21 cellular contexts compared by ENCODE assay signal in the genomic region with DNA sequence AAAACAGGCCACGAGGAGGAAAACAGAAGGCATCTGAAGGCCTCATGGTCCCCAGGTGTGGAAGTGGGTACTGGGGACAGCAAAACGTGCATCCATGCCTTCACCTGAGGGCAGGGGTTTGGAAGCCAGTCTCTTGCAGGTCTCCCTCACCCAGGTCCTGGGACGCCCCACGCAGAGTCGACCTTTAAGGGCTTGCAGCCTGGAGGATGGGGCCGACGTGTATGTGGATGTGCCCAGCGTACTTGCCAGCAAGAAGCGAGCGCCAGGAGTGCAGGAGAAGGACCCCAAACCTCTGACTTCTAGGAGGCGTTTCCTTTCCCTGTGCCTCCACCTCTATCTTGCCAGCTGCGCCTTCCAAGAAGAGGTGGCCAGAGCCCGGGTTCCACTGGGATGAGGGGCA.
"Had no signal": no experiment of that assay in that cellular context is flagged by ENCODE, and none has a peak within 500 bp of the region (broad histone marks: within the 10 kb centered on the region; RNA-seq: fewer than 3 reads in every experiment).

No MANE protein-coding gene starts in this region.

- H3K27ac Mint-ChIP-seq: activated CD4-positive, alpha-beta T cell treated with anti-CD3 and anti-CD28 coated beads, Interleukin-2, amount 10 ng/mL, durations not matched to agents 7 days and 5 days; activated CD8-positive, alpha-beta memory T cell treated with anti-CD3 and anti-CD28 coated beads, Interleukin-2, amount 10 ng/mL, durations not matched to agents 7 days and 5 days; activated CD8-positive, alpha-beta T cell treated with anti-CD3 and anti-CD28 coated beads for 36 hours; activated naive CD4-positive, alpha-beta T cell treated with anti-CD3 and anti-CD28 coated beads for 36 hours; nephron; T-helper 2 cell treated with Interferon-gamma antibody and Interleukin-4, amounts not matched to agents 5 μg/mL and 100 μg/mL, for 36 hours had no signal

- H3K27ac ChIP-seq: esophagus squamous epithelium, parathyroid adenoma, thyroid gland, VCaP had no signal

- H3K9ac ChIP-seq: parathyroid adenoma, SK-N-SH had no signal

- H3K27me3 ChIP-seq: esophagus squamous epithelium, gastrocnemius medialis, thyroid gland had no signal

- H3K27me3 Mint-ChIP-seq: activated CD4-positive, alpha-beta T cell treated with anti-CD3 and anti-CD28 coated beads, Interleukin-2, amount 10 ng/mL, durations not matched to agents 7 days and 5 days; activated CD8-positive, alpha-beta memory T cell treated with anti-CD3 and anti-CD28 coated beads, Interleukin-2, amount 10 ng/mL, durations not matched to agents 7 days and 5 days; activated CD8-positive, alpha-beta T cell treated with anti-CD3 and anti-CD28 coated beads for 36 hours; activated naive CD8-positive, alpha-beta T cell treated with anti-CD3 and anti-CD28 coated beads, Interleukin-2, amount 50 U/mL, for 24 hours had no signal

- H3K4me3 Mint-ChIP-seq: activated CD4-positive, alpha-beta T cell treated with anti-CD3 and anti-CD28 coated beads, Interleukin-2, amount 10 ng/mL, durations not matched to agents 7 days and 5 days; activated CD8-positive, alpha-beta memory T cell treated with anti-CD3 and anti-CD28 coated beads, Interleukin-2, amount 10 ng/mL, durations not matched to agents 7 days and 5 days; activated CD8-positive, alpha-beta T cell treated with anti-CD3 and anti-CD28 coated beads for 36 hours; activated naive CD4-positive, alpha-beta T cell treated with anti-CD3 and anti-CD28 coated beads for 36 hours; activated naive CD8-positive, alpha-beta T cell treated with anti-CD3 and anti-CD28 coated beads, Interleukin-2, amount 50 U/mL, for 24 hours; nephron; T-helper 2 cell treated with Interferon-gamma antibody and Interleukin-4, amounts not matched to agents 5 μg/mL and 100 μg/mL, for 36 hours had no signal

- H3K36me3 Mint-ChIP-seq: activated CD8-positive, alpha-beta memory T cell treated with anti-CD3 and anti-CD28 coated beads, Interleukin-2, amount 10 ng/mL, durations not matched to agents 7 days and 5 days had no signal

- H3K36me3 ChIP-seq: thyroid gland had no signal

- H3K9me3 Mint-ChIP-seq: activated CD4-positive, alpha-beta T cell treated with anti-CD3 and anti-CD28 coated beads, Interleukin-2, amount 10 ng/mL, durations not matched to agents 7 days and 5 days; activated CD8-positive, alpha-beta T cell treated with anti-CD3 and anti-CD28 coated beads for 36 hours; activated naive CD4-positive, alpha-beta T cell treated with anti-CD3 and anti-CD28 coated beads for 36 hours; activated naive CD8-positive, alpha-beta T cell treated with anti-CD3 and anti-CD28 coated beads, Interleukin-2, amount 50 U/mL, for 24 hours; nephron; T-helper 2 cell treated with Interferon-gamma antibody and Interleukin-4, amounts not matched to agents 5 μg/mL and 100 μg/mL, for 36 hours had no signal

- H3K4me3 ChIP-seq: esophagus squamous epithelium, gastrocnemius medialis, thyroid gland had no signal

- H3K9me3 ChIP-seq: esophagus squamous epithelium, gastrocnemius medialis, SK-N-SH, thyroid gland had no signal

- H3K4me1 ChIP-seq: thyroid gland had no signal

- ATAC-seq: activated CD8-positive, alpha-beta memory T cell treated with anti-CD3 and anti-CD28 coated beads, Interleukin-2, amount 10 ng/mL, durations not matched to agents 7 days and 5 days; activated CD8-positive, alpha-beta T cell treated with anti-CD3 and anti-CD28 coated beads for 36 hours; activated naive CD8-positive, alpha-beta T cell treated with anti-CD3 and anti-CD28 coated beads, Interleukin-2, amount 50 U/mL, for 24 hours; gastrocnemius medialis; right cardiac atrium had no signal

- DNase-seq: activated CD4-positive, alpha-beta T cell treated with anti-CD3 and anti-CD28 coated beads, Interleukin-2, amount 10 ng/mL, durations not matched to agents 7 days and 5 days; activated CD4-positive, CD25-positive, alpha-beta regulatory T cell treated with anti-CD3 and anti-CD28 coated beads, Interleukin-2, amount 50 U/mL, for 72 hours; activated CD8-positive, alpha-beta memory T cell treated with anti-CD3 and anti-CD28 coated beads, Interleukin-2, amount 10 ng/mL, durations not matched to agents 7 days and 5 days; activated CD8-positive, alpha-beta T cell treated with anti-CD3 and anti-CD28 coated beads for 36 hours; activated naive CD4-positive, alpha-beta T cell treated with anti-CD3 and anti-CD28 coated beads for 36 hours; activated naive CD8-positive, alpha-beta T cell treated with anti-CD3 and anti-CD28 coated beads, Interleukin-2, amount 50 U/mL, for 24 hours; activated T-cell treated with anti-CD3 and anti-CD28 coated beads for 4 hours; esophagus squamous epithelium; gastrocnemius medialis; hippocampal formation; left ventricle myocardium superior; mammary epithelial cell; nucleus accumbens; right cardiac atrium; SK-N-SH; stimulated activated CD4-positive, alpha-beta T cell treated with anti-CD3 and anti-CD28 coated beads, Interleukin-12 subunit alpha, Interleukin-12 subunit beta, amount 100 ng/mL, for 4 hours; thyroid gland had no signal

- H3K4me1 Mint-ChIP-seq: activated naive CD8-positive, alpha-beta T cell treated with anti-CD3 and anti-CD28 coated beads, Interleukin-2, amount 50 U/mL, for 24 hours had no signal
